Comparison of ENCODE assay signal across 8 cellular contexts in the genomic region with DNA sequence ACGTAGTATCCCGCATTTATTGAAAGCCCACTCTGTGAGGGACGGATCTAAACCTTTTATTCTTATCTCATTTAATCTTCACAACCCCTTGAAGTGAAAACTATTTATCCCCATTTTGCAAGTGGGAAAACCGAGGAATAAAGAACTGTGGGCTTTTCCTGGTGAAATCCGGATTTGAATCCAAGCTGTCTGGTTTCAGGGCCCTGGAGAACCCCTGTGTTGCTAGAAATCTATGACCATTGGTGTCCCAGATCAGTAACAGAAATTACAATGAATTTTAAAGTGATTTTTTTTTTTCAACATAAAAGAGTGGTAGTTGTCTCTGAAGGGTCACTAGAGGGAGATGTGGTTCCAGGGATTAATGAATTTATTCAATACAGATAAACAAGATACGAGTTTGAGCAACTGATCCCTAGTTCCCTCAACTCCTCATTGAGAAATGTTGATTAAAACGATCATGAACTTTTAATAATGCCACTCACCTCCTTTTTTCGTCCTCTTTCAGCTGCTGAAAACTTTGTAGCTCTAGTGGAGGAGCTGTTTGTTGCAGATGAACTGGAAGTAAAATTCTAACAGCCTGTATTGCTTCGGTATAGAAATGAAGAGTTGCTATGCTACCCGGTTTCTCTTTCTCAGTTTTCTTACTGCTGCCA. TPM values are rescaled to one million over a fixed set of nuclear protein-coding genes. Genes with fewer than 3 reads are reported as not detected.
DNase-seq lines count a peak whose midpoint lies in the region; ATAC-seq lines count a peak whose summit lies in the region.

No MANE protein-coding gene starts in this region.

- peak overlapping the region; percentile 100 for H3K4me3 Mint-ChIP-seq in activated CD4-positive, alpha-beta T cell treated with anti-CD3 and anti-CD28 coated beads, Interleukin-2, amount 10 ng/mL, durations not matched to agents 24 days and 14 days
- peak overlapping the region; percentile 99 for H3K4me3 Mint-ChIP-seq in stimulated activated memory B cell treated with anti-CD40 and anti-IgM and Interleukin-4, amounts not matched to agents 10 μg/mL and 1 μg/mL and 100 μg/mL, for 72 hours

- intact Hi-C loops in activated CD4-positive, alpha-beta T cell treated with anti-CD3 and anti-CD28 coated beads, Interleukin-2, amount 10 ng/mL, durations not matched to agents 24 days and 14 days (cut with micrococcal nuclease): loop anchor here (1.0 to 5.0 kb wide), 7 partner anchors 29 to 798 kb away; a partner anchor contains a TSS
- intact Hi-C loops in left colon (cut with DNase I, micrococcal nuclease): no loop called here

- peak overlapping the region; percentile 98 for H3K27ac Mint-ChIP-seq in activated CD4-positive, alpha-beta T cell treated with anti-CD3 and anti-CD28 coated beads, Interleukin-2, amount 10 ng/mL, durations not matched to agents 24 days and 14 days
- H3K27ac Mint-ChIP-seq in activated naive CD4-positive, alpha-beta T cell treated with anti-CD3 and anti-CD28 coated beads, Interleukin-2, amount 50 U/mL, for 72 hours: peak overlapping the region; percentile 93 to 100
- peak overlapping the region; percentile 97 for H3K27ac Mint-ChIP-seq in stimulated activated memory B cell treated with anti-CD40 and anti-IgM and Interleukin-4, amounts not matched to agents 10 μg/mL and 1 μg/mL and 100 μg/mL, for 72 hours

- H3K27me3 Mint-ChIP-seq in activated CD4-positive, alpha-beta T cell treated with anti-CD3 and anti-CD28 coated beads, Interleukin-2, amount 10 ng/mL, durations not matched to agents 24 days and 14 days: peaks cover 6% of the 10 kb centered on the region
- no peaks in the 10 kb centered on the region for H3K27me3 Mint-ChIP-seq in stimulated activated memory B cell treated with anti-CD40 and anti-IgM and Interleukin-4, amounts not matched to agents 10 μg/mL and 1 μg/mL and 100 μg/mL, for 72 hours

- peaks cover 49% of the 10 kb centered on the region for H3K36me3 Mint-ChIP-seq in activated CD4-positive, alpha-beta T cell treated with anti-CD3 and anti-CD28 coated beads, Interleukin-2, amount 10 ng/mL, durations not matched to agents 24 days and 14 days (ENCODE audit: low read depth)
- peaks cover 54 to 60% of the 10 kb centered on the region in 2 donors for H3K36me3 Mint-ChIP-seq in activated naive CD4-positive, alpha-beta T cell treated with anti-CD3 and anti-CD28 coated beads, Interleukin-2, amount 50 U/mL, for 72 hours
- peaks cover 44% of the 10 kb centered on the region for H3K36me3 Mint-ChIP-seq in stimulated activated memory B cell treated with anti-CD40 and anti-IgM and Interleukin-4, amounts not matched to agents 10 μg/mL and 1 μg/mL and 100 μg/mL, for 72 hours

- no peak for ATAC-seq in activated naive CD4-positive, alpha-beta T cell treated with anti-CD3 and anti-CD28 coated beads, Interleukin-2, amount 50 U/mL, for 72 hours
- no peak for ATAC-seq in stimulated activated memory B cell treated with anti-CD40 and anti-IgM and Interleukin-4, amounts not matched to agents 10 μg/mL and 1 μg/mL and 100 μg/mL, for 72 hours
- ATAC-seq in left colon: no peak

- peaks cover 52% of the 10 kb centered on the region for H3K4me1 Mint-ChIP-seq in activated CD4-positive, alpha-beta T cell treated with anti-CD3 and anti-CD28 coated beads, Interleukin-2, amount 10 ng/mL, durations not matched to agents 24 days and 14 days
- peaks cover 39% of the 10 kb centered on the region for H3K4me1 Mint-ChIP-seq in stimulated activated memory B cell treated with anti-CD40 and anti-IgM and Interleukin-4, amounts not matched to agents 10 μg/mL and 1 μg/mL and 100 μg/mL, for 72 hours

- peak overlapping the region; percentile 100 for H3K4me3 ChIP-seq in iPS-11a (ENCODE audit: low read depth, low read length)

- DNase-seq in activated CD4-positive, alpha-beta T cell treated with anti-CD3 and anti-CD28 coated beads, Interleukin-2, amount 10 ng/mL, durations not matched to agents 24 days and 14 days: peak; percentile 68
- no peak for DNase-seq in activated CD4-positive, alpha-beta T cell treated with anti-CD3 and anti-CD28 coated beads for 48 hours
- peak; percentile 47 for DNase-seq in M059J (ENCODE audit: low read depth)
- DNase-seq in activated naive CD4-positive, alpha-beta T cell treated with anti-CD3 and anti-CD28 coated beads, Interleukin-2, amount 50 U/mL, for 72 hours (ENCODE audit: low spot score in 2 of 2): no peak
- no peak for DNase-seq in DMS153 treated with DMSO at 0.1 percent for 48 hours (lab: John Stamatoyannopoulos, UW; ENCODE audit: unreplicated experiment)
- no peak for DNase-seq in left colon

- H3K9me3 Mint-ChIP-seq in activated CD4-positive, alpha-beta T cell treated with anti-CD3 and anti-CD28 coated beads, Interleukin-2, amount 10 ng/mL, durations not matched to agents 24 days and 14 days: no peaks in the 10 kb centered on the region
- H3K9me3 Mint-ChIP-seq in activated naive CD4-positive, alpha-beta T cell treated with anti-CD3 and anti-CD28 coated beads, Interleukin-2, amount 50 U/mL, for 72 hours: no peaks in the 10 kb centered on the region
- H3K9me3 Mint-ChIP-seq in stimulated activated memory B cell treated with anti-CD40 and anti-IgM and Interleukin-4, amounts not matched to agents 10 μg/mL and 1 μg/mL and 100 μg/mL, for 72 hours: no peaks in the 10 kb centered on the region

RNA-seq across cellular contexts. Expression of a gene that starts 0.9 kb away (rescaled TPM):
- 476 and 510 TPM in 2 replicates for total RNA-seq in activated CD4-positive, alpha-beta T cell treated with anti-CD3 and anti-CD28 coated beads, Interleukin-2, amount 10 ng/mL, durations not matched to agents 24 days and 14 days
- total RNA-seq in M059J (2014; rRNA removed; shearing (Covaris generic)): 261 and 335 TPM in 2 replicates
- 100 to 1,000 TPM; 487 to 501 TPM for total RNA-seq in activated naive CD4-positive, alpha-beta T cell treated with anti-CD3 and anti-CD28 coated beads, Interleukin-2, amount 50 U/mL, for 72 hours
- total RNA-seq in left colon: 100 to 1,000 TPM; 163 to 189 TPM

RNA-seq across cellular contexts. Expression of a gene that starts 28.4 kb away (rescaled TPM):
- 0.51 and 0.97 TPM in 2 replicates for total RNA-seq in activated CD4-positive, alpha-beta T cell treated with anti-CD3 and anti-CD28 coated beads, Interleukin-2, amount 10 ng/mL, durations not matched to agents 24 days and 14 days
- 1.3 TPM in 1 of 2 replicates, not detected in the other for total RNA-seq in M059J (2014; rRNA removed; shearing (Covaris generic))
- total RNA-seq in activated naive CD4-positive, alpha-beta T cell treated with anti-CD3 and anti-CD28 coated beads, Interleukin-2, amount 50 U/mL, for 72 hours: 1 to 10 TPM; 1.7 to 1.8 TPM
- total RNA-seq in left colon: under 1 TPM; 0.22 to 0.37 TPM

RNA-seq across cellular contexts. Expression of a gene that starts 28.5 kb away (rescaled TPM):
- total RNA-seq in activated CD4-positive, alpha-beta T cell treated with anti-CD3 and anti-CD28 coated beads, Interleukin-2, amount 10 ng/mL, durations not matched to agents 24 days and 14 days: 13.1 and 15.3 TPM in 2 replicates
- 9.0 and 11.5 TPM in 2 replicates for total RNA-seq in M059J (2014; rRNA removed; shearing (Covaris generic))
- 10 to 100 TPM; 25.4 to 34.0 TPM for total RNA-seq in activated naive CD4-positive, alpha-beta T cell treated with anti-CD3 and anti-CD28 coated beads, Interleukin-2, amount 50 U/mL, for 72 hours
- 10 to 100 TPM; 20.2 to 26.6 TPM for total RNA-seq in left colon

Comparison
In these comparisons a context has a peak if more than half of its experiments do, and no peak if none do; other contexts are left out.
1. DNase-seq: peak in activated CD4-positive, alpha-beta T cell treated with anti-CD3 and anti-CD28 coated beads, Interleukin-2, amount 10 ng/mL, durations not matched to agents 24 days and 14 days (single experiment) and M059J (single experiment); none in activated CD4-positive, alpha-beta T cell treated with anti-CD3 and anti-CD28 coated beads for 48 hours (single experiment), activated naive CD4-positive, alpha-beta T cell treated with anti-CD3 and anti-CD28 coated beads, Interleukin-2, amount 50 U/mL, for 72 hours (0 of 2), DMS153 treated with DMSO at 0.1 percent for 48 hours (single experiment) and left colon (0 of 2).
2. Peak in every context shown above with its lines, with median percentiles within 50 percentile points of each other: H3K27ac Mint-ChIP-seq.